In genomic region chr12:68853396-68854077, GRCh38 we compare ENCODE assay signal across 29 cellular contexts.
"Had no signal": no experiment of that assay in that cellular context is flagged by ENCODE, and none has a peak within 500 bp of the region (broad histone marks: within the 10 kb centered on the region; RNA-seq: fewer than 3 reads in every experiment).

No MANE protein-coding gene starts in this region.

- H3K9ac ChIP-seq: SK-N-SH had no signal

- H3K27me3 Mint-ChIP-seq: activated naive CD8-positive, alpha-beta T cell had no signal

- H3K27ac Mint-ChIP-seq: activated CD8-positive, alpha-beta T cell treated with anti-CD3 and anti-CD28 coated beads, Interleukin-2, amount 10 ng/mL, durations not matched to agents 7 days and 5 days; activated naive CD8-positive, alpha-beta T cell had no signal

- H3K9me3 ChIP-seq: adrenal gland, SK-N-SH had no signal

- H3K27me3 ChIP-seq: adrenal gland had no signal

- ATAC-seq: activated CD8-positive, alpha-beta T cell treated with anti-CD3 and anti-CD28 coated beads, Interleukin-2, amount 10 ng/mL, durations not matched to agents 7 days and 5 days; Panc1; Right ventricle myocardium inferior had no signal

- H3K4me3 Mint-ChIP-seq: activated CD8-positive, alpha-beta T cell treated with anti-CD3 and anti-CD28 coated beads, Interleukin-2, amount 10 ng/mL, durations not matched to agents 7 days and 5 days; activated naive CD8-positive, alpha-beta T cell had no signal

- H3K4me3 ChIP-seq: adrenal gland had no signal

- H3K36me3 ChIP-seq: adrenal gland, WERI-Rb-1 had no signal

- DNase-seq: activated CD4-positive, alpha-beta T cell treated with anti-CD3 and anti-CD28 coated beads for 48 hours; activated CD4-positive, alpha-beta T cell treated with anti-CD3 and anti-CD28 coated beads, Interleukin-2, amount 50 U/mL, for 4 hours; activated CD8-positive, alpha-beta memory T cell treated with anti-CD3 and anti-CD28 coated beads, Interleukin-2, amount 50 U/mL, for 48 hours; activated CD8-positive, alpha-beta T cell treated with anti-CD3 and anti-CD28 coated beads, Interleukin-2, amount 10 ng/mL, durations not matched to agents 7 days and 5 days; activated effector memory CD4-positive, alpha-beta T cell treated with Interleukin-2 at 50 U/mL for 16 hours; activated naive CD4-positive, alpha-beta T cell treated with Interleukin-2 at 50 U/mL for 16 hours; activated T-cell treated with anti-CD3 and anti-CD28 coated beads, Interleukin-2, amount 50 U/mL, for 48 hours; adrenal gland; anterior cingulate cortex; cerebellar nuclear complex; Karpas-422; MM.1S; NCI-H1105; NCI-H1436; NCI-H1694 treated with DMSO at 0.1 percent for 48 hours; NCI-H2029 treated with DMSO at 0.1 percent for 48 hours; NCI-H345; NCI-H510A; NCI-H526 treated with DMSO at 0.1 percent for 48 hours; NCI-H82; NK-92 treated with Interleukin-12 subunit alpha and Interleukin-12 subunit beta, amount 100 ng/mL, for 24 hours; OCI-M1; RPMI8226; SK-N-SH; T-helper 1 cell; WERI-Rb-1 had no signal

- H3K4me2 ChIP-seq: SK-N-SH had no signal

- H3K4me1 ChIP-seq: adrenal gland had no signal

- H3K27ac ChIP-seq: adrenal gland, WERI-Rb-1 had no signal
